ENCODE assay signal across 18 cellular contexts in genomic region chr6:33505544-33506330, GRCh38.
"Had no signal": no experiment of that assay in that cellular context is flagged by ENCODE, and none has a peak within 500 bp of the region (broad histone marks: within the 10 kb centered on the region; RNA-seq: fewer than 3 reads in every experiment).

No MANE protein-coding gene starts in this region.

- H3K4me1 ChIP-seq: ascending aorta, transverse colon had no signal

- ATAC-seq: activated CD8-positive, alpha-beta T cell treated with anti-CD3 and anti-CD28 coated beads, Interleukin-2, amount 10 ng/mL, durations not matched to agents 7 days and 5 days; left cardiac atrium; sciatic nerve; stimulated activated naive B cell treated with anti-CD40 and anti-IgM and Interleukin-4, amounts not matched to agents 10 μg/mL and 1 μg/mL and 100 μg/mL, for 72 hours; WTC11 had no signal

- H3K9me3 ChIP-seq: ascending aorta, transverse colon had no signal

- H3K36me3 ChIP-seq: ascending aorta, esophagus squamous epithelium, transverse colon had no signal

- DNase-seq: activated CD4-positive, alpha-beta T cell treated with anti-CD3 and anti-CD28 coated beads for 48 hours; activated CD8-positive, alpha-beta memory T cell treated with anti-CD3 and anti-CD28 coated beads, Interleukin-2, amount 50 U/mL, for 48 hours; activated CD8-positive, alpha-beta T cell treated with anti-CD3 and anti-CD28 coated beads, Interleukin-2, amount 10 ng/mL, durations not matched to agents 7 days and 5 days; activated naive CD4-positive, alpha-beta T cell; esophagus squamous epithelium; foreskin fibroblast; head of caudate nucleus; left cardiac atrium; mammary epithelial cell; natural killer cell; posterior cingulate gyrus; stimulated activated CD4-positive, alpha-beta T cell treated with anti-CD3 and anti-CD28 coated beads, Interleukin-2, amount 100 ng/mL, for 24 hours; stimulated activated naive B cell treated with anti-CD40 and anti-IgM and Interleukin-4, amounts not matched to agents 10 μg/mL and 1 μg/mL and 100 μg/mL, for 72 hours; T1000; transverse colon had no signal

- H3K27me3 ChIP-seq: ascending aorta, transverse colon had no signal

- H3K27ac ChIP-seq: ascending aorta, esophagus squamous epithelium, transverse colon had no signal

- H3K4me3 ChIP-seq: ascending aorta, esophagus squamous epithelium, transverse colon had no signal
